Comparison of ENCODE assay signal across 14 cellular contexts in the genomic region with DNA sequence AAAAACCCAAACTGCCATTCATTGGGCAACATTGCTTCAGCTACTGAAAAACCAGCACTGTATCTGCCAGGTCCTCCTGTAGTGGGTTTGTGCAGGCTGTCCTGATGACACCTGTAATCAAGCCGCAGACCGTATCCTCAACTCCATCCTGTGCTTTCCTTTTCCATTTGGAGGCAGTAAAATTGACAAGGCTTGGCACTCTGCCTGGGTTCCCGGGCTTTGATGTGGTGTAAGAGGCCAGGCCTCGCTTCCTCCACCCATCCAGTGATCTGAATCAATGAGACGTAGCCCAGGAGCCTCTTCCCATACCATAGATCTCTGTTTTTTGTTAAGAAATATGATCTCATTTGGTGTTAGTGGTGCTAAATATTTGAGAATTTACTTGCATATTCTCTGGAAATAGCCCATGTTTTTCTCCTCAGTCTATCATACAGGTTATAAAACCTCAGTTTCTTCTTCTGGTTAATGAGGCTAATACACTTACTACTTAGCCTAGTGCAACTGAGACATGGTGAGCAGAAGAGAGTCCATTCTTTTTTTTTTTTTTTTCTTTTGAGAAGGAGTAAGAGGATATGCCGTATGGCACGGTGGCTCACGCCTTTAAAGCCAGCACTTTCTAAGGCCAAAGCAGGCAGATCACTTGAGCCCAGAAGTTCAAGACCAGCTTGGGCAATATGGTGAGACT. TPM values are rescaled to one million over a fixed set of nuclear protein-coding genes. Genes with fewer than 3 reads are reported as not detected.
DNase-seq lines count a peak whose midpoint lies in the region; ATAC-seq, FAIRE-seq and TF ChIP-seq lines count a peak whose summit lies in the region.
"Had no signal": no experiment of that assay in that cellular context is flagged by ENCODE, and none has a peak within 500 bp of the region (broad histone marks: within the 10 kb centered on the region; RNA-seq: fewer than 3 reads in every experiment).

No MANE protein-coding gene starts in this region.

- no peaks in the 10 kb centered on the region for H3K9me3 ChIP-seq in aorta (ENCODE audit: control insufficient read depth, low read length)

- 78 to 80% methylated on average over 8 of the region's 8 CpGs for WGBS in aorta, 2 donors

- DNase-seq in AG09319 (ENCODE audit: extremely low read depth, low read depth) (peak; percentile 8), HT1080 (ENCODE audit: low read depth) (peak; percentile 90), RCC 7860 (ENCODE audit: low spot score) (peak; percentile 26), fibroblast of peridontal ligament (ENCODE audit: extremely low read depth) (peak; percentile 23), aorta (no peak), frontal cortex (ENCODE audit: low spot score in 2 of 2) (no peak)
- DNase-seq in stimulated activated CD4-positive, alpha-beta T cell treated with anti-CD3 and anti-CD28 coated beads, Interleukin-2, amount 100 ng/mL, for 48 hours, result no peak
- DNase-seq: activated naive CD4-positive, alpha-beta T cell; left cardiac atrium; NCI-H82; WERI-Rb-1 had no signal

- H3K4me3 ChIP-seq in aorta (ENCODE audit: low read length in 2 of 2), result no peak overlapping the region

- H3K36me3 ChIP-seq in aorta (ENCODE audit: control insufficient read depth in 1 of 2, insufficient read depth in 2 of 2, low read length in 1 of 2), result no peaks in the 10 kb centered on the region
- H3K36me3 ChIP-seq: WERI-Rb-1 had no signal

- H3K27ac ChIP-seq in aorta (ENCODE audit: low read depth in 1 of 2, low read length in 2 of 2), result no peak overlapping the region
- H3K27ac ChIP-seq: WERI-Rb-1 had no signal

- no peak for ATAC-seq in aorta (ENCODE audit: low FRiP score)
- no peak for ATAC-seq in GM19463 (IDR thresholded peaks at IDR 0.05; ENCODE audit: unreplicated experiment)
- ATAC-seq: left cardiac atrium had no signal

- no peaks in the 10 kb centered on the region for H3K4me1 ChIP-seq in aorta (ENCODE audit: control insufficient read depth in 1 of 2, insufficient read depth in 2 of 2, low read length in 2 of 2)

- no peak for TF ChIP-seq CTCF in AG09319 (IDR thresholded peaks at IDR 0.05; ENCODE audit: low read depth, low read length)

- FAIRE-seq in RCC 7860 (lab: Jason Lieb, UNC) (no peak), frontal cortex (lab: Jason Lieb, UNC) (no peak)
- FAIRE-seq: GM18507, H1 had no signal

- no peaks in the 10 kb centered on the region for H3K27me3 ChIP-seq in aorta (ENCODE audit: control insufficient read depth in 1 of 2, insufficient read depth in 2 of 2, low read length in 1 of 2)

- intact Hi-C loops in aorta (cut with DNase I), result no loop called here

RNA-seq across cellular contexts. Expression of a gene that starts 34.8 kb away (rescaled TPM):
- total RNA-seq in HT1080 (2014; rRNA removed; shearing (Covaris generic)), result 3.1 and 3.6 TPM in 2 replicates
- polyA plus RNA-seq in HT1080 (2015; cell fraction: cytosol; rRNA removed), result 3.2 and 4.4 TPM in 2 replicates
- polyA plus RNA-seq in HT1080 (2015; cell fraction: nucleus; rRNA removed), result 8.8 and 9.7 TPM in 2 replicates
- 1 to 10 TPM; 5.2 to 5.9 TPM for total RNA-seq in aorta
- polyA plus RNA-seq in aorta, result 1 to 10 TPM; 1.9 to 2.9 TPM
- total RNA-seq in frontal cortex, result 90.1 TPM

RNA-seq across cellular contexts. Expression of a gene that starts 47.0 kb away (rescaled TPM):
- 22.6 and 33.9 TPM in 2 replicates for total RNA-seq in HT1080 (2014; rRNA removed; shearing (Covaris generic))
- polyA plus RNA-seq in HT1080 (2015; cell fraction: cytosol; rRNA removed), result 23.4 and 27.7 TPM in 2 replicates
- 23.6 and 24.4 TPM in 2 replicates for polyA plus RNA-seq in HT1080 (2015; cell fraction: nucleus; rRNA removed)
- total RNA-seq in aorta, result 1 to 10 TPM; 7.3 to 8.2 TPM
- 10 to 100 TPM in 1 of 2 donors, 1 to 10 TPM in 1; 9.8 to 13.5 TPM for polyA plus RNA-seq in aorta
- total RNA-seq in frontal cortex, result 22.8 TPM

Comparison
In these comparisons a context has a peak if more than half of its experiments do, and no peak if none do; other contexts are left out.
1. DNase-seq: peak in AG09319 (single experiment), HT1080 (single experiment), RCC 7860 (single experiment) and fibroblast of peridontal ligament (single experiment); none in aorta (0 of 2), stimulated activated CD4-positive, alpha-beta T cell treated with anti-CD3 and anti-CD28 coated beads, Interleukin-2, amount 100 ng/mL, for 48 hours (0 of 2) and frontal cortex (0 of 2).
2. RNA of a gene that starts 34.8 kb away (total RNA-seq): 90.1 TPM in frontal cortex (single experiment); 5.2 to 5.9 TPM in aorta and 3.1 to 3.6 TPM in HT1080; every median in the first group is over 10 times any median in the second.